15 cellular contexts compared by ENCODE assay signal in the genomic region with DNA sequence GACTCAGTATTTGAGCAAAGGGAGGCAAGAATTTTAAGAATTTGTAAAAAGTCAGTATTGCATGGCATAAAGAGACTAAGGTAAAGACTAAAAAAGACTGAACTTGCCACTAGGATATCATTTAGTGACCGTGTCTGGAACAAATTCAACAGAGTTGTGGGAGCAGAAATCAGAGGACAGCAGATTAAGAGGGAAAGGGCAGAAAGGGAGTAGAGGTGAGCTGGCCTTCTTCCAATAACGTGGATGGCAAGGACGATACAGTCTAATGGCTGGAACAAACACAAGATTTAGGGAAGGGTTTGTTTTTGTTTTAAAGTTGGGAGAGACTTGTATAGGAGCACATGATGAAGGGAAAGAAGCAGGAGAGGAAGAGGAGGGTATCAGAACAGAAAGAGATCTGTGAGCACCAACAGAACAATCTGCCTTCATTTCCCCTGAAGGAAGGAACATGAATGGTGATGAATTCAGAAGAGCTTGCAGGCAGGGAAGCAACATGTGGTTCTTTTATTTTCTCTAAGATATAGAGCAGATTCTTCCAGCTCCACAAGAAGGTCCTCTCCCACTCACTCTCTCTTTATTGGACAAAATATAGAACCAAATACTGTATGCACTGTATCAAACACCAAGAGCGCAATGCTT. TPM values are rescaled to one million over a fixed set of nuclear protein-coding genes. Genes with fewer than 3 reads are reported as not detected.
A peak's percentile ranks its signal among the peaks of the same experiment; 100 is the strongest.
DNase-seq lines count a peak whose midpoint lies in the region; ATAC-seq, FAIRE-seq and TF ChIP-seq lines count a peak whose summit lies in the region.
"Had no signal": no experiment of that assay in that cellular context is flagged by ENCODE, and none has a peak within 500 bp of the region (broad histone marks: within the 10 kb centered on the region; RNA-seq: fewer than 3 reads in every experiment).

No MANE protein-coding gene starts in this region.

- no peak for TF ChIP-seq RAD21 in HepG2 (CRISPR knock-in tag; IDR thresholded peaks at IDR 0.05)

- H3K9me3 ChIP-seq in parathyroid adenoma (ENCODE audit: control insufficient read depth, low read length) (no peaks in the 10 kb centered on the region), HepG2 (ENCODE audit: low read length) (no peaks in the 10 kb centered on the region)

- BruUV-seq in HepG2 (replicated peaks; lab: Mats Ljungman, UMichigan), result no TSS peak

- ATAC-seq in stimulated activated naive CD8-positive, alpha-beta T cell treated with anti-CD3 and anti-CD28 coated beads, Interleukin-15, Interleukin-2, amounts not matched to agents 100 U/mL and 50 U/mL, for 24 hours, result no peak
- ATAC-seq in foreskin keratinocyte (no peak), HepG2 (no peak), GM21423 (IDR thresholded peaks at IDR 0.05; ENCODE audit: unreplicated experiment) (no peak)

- peaks cover 38% of the 10 kb centered on the region for H4K20me1 ChIP-seq in HepG2 (ENCODE audit: insufficient read depth, low read length)

- peaks cover 90% of the 10 kb centered on the region for H3K4me1 Mint-ChIP-seq in stimulated activated naive CD8-positive, alpha-beta T cell treated with anti-CD3 and anti-CD28 coated beads, Interleukin-15, Interleukin-2, amounts not matched to agents 100 ng/mL and 50 ng/mL, for 24 hours (ENCODE audit: low read depth)

- peak overlapping the region; percentile 41 for H3K4me2 ChIP-seq in parathyroid adenoma (ENCODE audit: low read length)
- no peak overlapping the region for H3K4me2 ChIP-seq in HepG2 (ENCODE audit: low read depth, low read length)

- POLR2A ChIA-PET in HepG2 (lab: Yijun Ruan, JAX), result interaction anchor here (2.1 kb wide), 1 partner anchor 12 kb away, joined by 5 read pairs; no protein-coding TSS in a partner anchor

- intact Hi-C loops in HepG2 (cut with micrococcal nuclease; ENCODE audit: unreplicated experiment), result no loop called here

- H3K36me3 Mint-ChIP-seq in stimulated activated naive CD8-positive, alpha-beta T cell treated with anti-CD3 and anti-CD28 coated beads, Interleukin-15, Interleukin-2, amounts not matched to agents 100 ng/mL and 50 ng/mL, for 24 hours (ENCODE audit: low read depth), result peaks cover 4% of the 10 kb centered on the region

- no peaks in the 10 kb centered on the region for H3K9me3 Mint-ChIP-seq in stimulated activated naive CD8-positive, alpha-beta T cell treated with anti-CD3 and anti-CD28 coated beads, Interleukin-15, Interleukin-2, amounts not matched to agents 100 ng/mL and 50 ng/mL, for 24 hours

- H3K27ac Mint-ChIP-seq in stimulated activated naive CD8-positive, alpha-beta T cell treated with anti-CD3 and anti-CD28 coated beads, Interleukin-15, Interleukin-2, amounts not matched to agents 100 ng/mL and 50 ng/mL, for 24 hours, result peak overlapping the region; percentile 39

- CTCF ChIA-PET in HepG2 (lab: Yijun Ruan, JAX; ENCODE audit: low intra/inter-chr PET ratio, low total read pairs), result no interaction called here

- H3K4me3 ChIP-seq in parathyroid adenoma (ENCODE audit: low read depth, low read length) (no peak overlapping the region), HepG2 (replicated peaks in 1 of 3; ENCODE audit: insufficient read depth in 1 of 3, low read depth in 2 of 3, low read length in 3 of 3) (no peak overlapping the region)

- no peaks in the 10 kb centered on the region for H3K27me3 ChIP-seq in parathyroid adenoma (ENCODE audit: control insufficient read depth, insufficient read depth, low read length)
- H3K27me3 ChIP-seq in foreskin keratinocyte, result no peaks in the 10 kb centered on the region
- no peaks in the 10 kb centered on the region for H3K27me3 ChIP-seq in HepG2 (ENCODE audit: control insufficient read depth in 1 of 2, insufficient read depth in 2 of 2, low read length in 2 of 2)

- H3K9ac ChIP-seq in parathyroid adenoma (no peak overlapping the region), HepG2 (ENCODE audit: insufficient read depth, low read depth, low read length) (no peak overlapping the region)

- no peaks in the 10 kb centered on the region for H3K27me3 Mint-ChIP-seq in stimulated activated naive CD8-positive, alpha-beta T cell treated with anti-CD3 and anti-CD28 coated beads, Interleukin-15, Interleukin-2, amounts not matched to agents 100 ng/mL and 50 ng/mL, for 24 hours
- H3K27me3 Mint-ChIP-seq: B cell had no signal

- in situ Hi-C loops in HepG2 (cut with HindIII; ENCODE audit: extremely low pct_ligation_motif_present, low pct_unique_long_range_greater_than_20kb), result no loop called here

- H3K27ac ChIP-seq in epithelial cell of prostate, result peak overlapping the region; percentile 44
- peak overlapping the region; percentile 37 for H3K27ac ChIP-seq in parathyroid adenoma
- H3K27ac ChIP-seq in foreskin keratinocyte, result no peak overlapping the region
- no peak overlapping the region for H3K27ac ChIP-seq in HepG2 (ENCODE audit: extremely low read length, insufficient read depth, low read length)

- TF ChIP-seq EP300 in HepG2 (IDR thresholded peaks at IDR 0.05; ENCODE audit: low read depth in 2 of 2, low read length in 2 of 2), result no peak
- TF ChIP-seq EP300 in HepG2 (CRISPR knock-in tag; IDR thresholded peaks at IDR 0.05; ENCODE audit: borderline replicate concordance), result no peak

- TF ChIP-seq POLR2A in HepG2 (IDR thresholded peaks at IDR 0.05; ENCODE audit: insufficient read depth in 1 of 2, low read depth in 2 of 2, low read length in 2 of 2), result no peak

- no peak for FAIRE-seq in HepG2 (lab: Jason Lieb, UNC)
- FAIRE-seq: kidney had no signal

- no peak for TF ChIP-seq CTCF in parathyroid adenoma (IDR thresholded peaks at IDR 0.05)
- no peak for TF ChIP-seq CTCF in foreskin keratinocyte (conservative IDR thresholded peaks at IDR 0.05)
- TF ChIP-seq CTCF in HepG2 (CRISPR knock-in tag; IDR thresholded peaks at IDR 0.05), result no peak

- H3K79me2 ChIP-seq in parathyroid adenoma, result peaks cover 59% of the 10 kb centered on the region
- peaks cover 97% of the 10 kb centered on the region for H3K79me2 ChIP-seq in HepG2 (ENCODE audit: insufficient read depth, low read length)

- peaks cover 15% of the 10 kb centered on the region for H3K4me1 ChIP-seq in parathyroid adenoma
- no peaks in the 10 kb centered on the region for H3K4me1 ChIP-seq in foreskin keratinocyte
- peaks cover 82% of the 10 kb centered on the region for H3K4me1 ChIP-seq in HepG2 (ENCODE audit: insufficient read depth, low read length)

- no peak overlapping the region for H2AFZ ChIP-seq in parathyroid adenoma
- no peak overlapping the region for H2AFZ ChIP-seq in HepG2 (ENCODE audit: low read length)

- no peak for DNase-seq in stimulated activated naive CD8-positive, alpha-beta T cell treated with anti-CD3 and anti-CD28 coated beads, Interleukin-15, Interleukin-2, amounts not matched to agents 100 U/mL and 50 U/mL, for 24 hours
- DNase-seq in epithelial cell of prostate (ENCODE audit: low read depth, low spot score), result no peak
- no peak for DNase-seq in foreskin keratinocyte
- DNase-seq in HepG2 (ENCODE audit: low spot score), result no peak
- no peak for DNase-seq in inferior parietal cortex (ENCODE audit: extremely low spot score)
- DNase-seq: activated naive CD4-positive, alpha-beta T cell; GOT3; kidney; MM.1S; NCI-H2171 treated with DMSO at 0.1 percent for 48 hours; stimulated activated CD4-positive, alpha-beta T cell treated with anti-CD3 and anti-CD28 coated beads, Interleukin-15, amount 100 ng/mL, for 24 hours had no signal

- H3K4me3 Mint-ChIP-seq in stimulated activated naive CD8-positive, alpha-beta T cell treated with anti-CD3 and anti-CD28 coated beads, Interleukin-15, Interleukin-2, amounts not matched to agents 100 ng/mL and 50 ng/mL, for 24 hours, result no peak overlapping the region
- H3K4me3 Mint-ChIP-seq: B cell had no signal

- whole genome bisulfite sequencing in HepG2 (ENCODE audit: low lambda C conversion rate), result 91% methylated on average over 4 of the region's 4 CpGs

- no peaks in the 10 kb centered on the region for H3K36me3 ChIP-seq in parathyroid adenoma (ENCODE audit: control insufficient read depth, insufficient read depth, low read length)
- 0 out of 5 replicates have a peak, but pooled peaks cover 0 to 5% of the 10 kb centered on the region in 2 experiments for H3K36me3 ChIP-seq in HepG2 (replicated peaks in 1 of 2; ENCODE audit: control insufficient read depth in 1 of 2, insufficient read depth in 2 of 2, low read length in 2 of 2)

TF ChIP-seq in HepG2, 621 proteins besides CTCF, POLR2A, EP300 and RAD21 (continues in another document):
- no peak for TF ChIP-seq KMT2B (CRISPR knock-in tag; IDR thresholded peaks at IDR 0.05)

RNA-seq across cellular contexts. Expression of a gene that starts 8.6 kb away (rescaled TPM):
- 28.3 and 30.2 TPM in 2 replicates for total RNA-seq in foreskin keratinocyte
- polyA plus RNA-seq in foreskin keratinocyte, result 13.6 and 14.8 TPM in 2 replicates
- total RNA-seq in HepG2 (2016; rRNA removed; fragmentation: Illumina TruSeq; extraction: Trizol), result 19.8 and 23.2 TPM in 2 replicates
- 5.7 and 6.9 TPM in 2 replicates for total RNA-seq in HepG2 (2016; cell fraction: cytosol; rRNA removed; fragmentation: Illumina TruSeq; extraction: Trizol; ENCODE audit: low read depth)
- total RNA-seq in HepG2 (2016; cell fraction: insoluble cytoplasmic fraction; rRNA removed; fragmentation: Illumina TruSeq; extraction: Trizol), result 17.4 and 24.9 TPM in 2 replicates
- 14.9 and 15.9 TPM in 2 replicates for total RNA-seq in HepG2 (2016; cell fraction: membrane; rRNA removed; fragmentation: Illumina TruSeq; extraction: Trizol)
- 19.1 and 24.5 TPM in 2 replicates for total RNA-seq in HepG2 (2016; cell fraction: nucleus; rRNA removed; fragmentation: Illumina TruSeq; extraction: Trizol)
- 37.9 and 39.0 TPM in 2 replicates for polyA plus RNA-seq in HepG2 (2011; rRNA removed)
- 24.5 and 31.8 TPM in 2 replicates for polyA plus RNA-seq in HepG2 (2011; cell fraction: cytosol; rRNA removed)
- 60.5 and 94.9 TPM in 2 replicates for polyA plus RNA-seq in HepG2 (2011; cell fraction: nucleus; rRNA removed)
- 19.7 and 20.7 TPM in 2 replicates for polyA plus RNA-seq in HepG2 (2012)
- 11.7 and 14.1 TPM in 2 replicates for polyA plus RNA-seq in HepG2 (2016; cell fraction: cytosol; fragmentation: Illumina TruSeq; extraction: Trizol; ENCODE audit: low read depth)
- polyA plus RNA-seq in HepG2 (2016; cell fraction: insoluble cytoplasmic fraction; fragmentation: Illumina TruSeq; extraction: Trizol; ENCODE audit: low read depth), result 18.4 and 22.3 TPM in 2 replicates
- polyA plus RNA-seq in HepG2 (2016; cell fraction: membrane; fragmentation: Illumina TruSeq; extraction: Trizol; ENCODE audit: low read depth), result 14.3 and 15.7 TPM in 2 replicates
- 25.1 and 27.2 TPM in 2 replicates for polyA plus RNA-seq in HepG2 (2016; cell fraction: nucleus; fragmentation: Illumina TruSeq; extraction: Trizol; ENCODE audit: insufficient read depth, low read depth)
- polyA minus RNA-seq in HepG2 (2011; rRNA and poly(A)+ RNA removed; ENCODE audit: low replicate concordance), result 34.5 and 40.7 TPM in 2 replicates
- 14.9 and 16.5 TPM in 2 replicates for polyA minus RNA-seq in HepG2 (2011; cell fraction: cytosol; rRNA and poly(A)+ RNA removed)
- polyA minus RNA-seq in HepG2 (2011; cell fraction: nucleus; rRNA and poly(A)+ RNA removed), result 53.2 and 54.6 TPM in 2 replicates

Comparison
In these comparisons a context has a peak if more than half of its experiments do, and no peak if none do; other contexts are left out.
1. H3K27ac ChIP-seq: peak in epithelial cell of prostate (single experiment) and parathyroid adenoma (single experiment); none in foreskin keratinocyte (single experiment) and HepG2 (single experiment).